ENCODE assay signal across 2 cellular contexts in genomic region chr1:18062180-18062579, GRCh38.
TF ChIP-seq lines count a peak whose summit lies in the region.

No MANE protein-coding gene starts in this region.

TF ChIP-seq in Ishikawa, 13 proteins besides CTCF, POLR2A, EP300 and RAD21 (continued from another document):
- TF ChIP-seq REST (IDR thresholded peaks at IDR 0.05; ENCODE audit: low read depth) (peak; percentile 78), YY1 (IDR thresholded peaks at IDR 0.05; ENCODE audit: low read depth) (no peak)

TF ChIP-seq in GM12878, 131 proteins besides CTCF, POLR2A, EP300 and RAD21 (continued from another document):
- TF ChIP-seq REST (IDR thresholded peaks at IDR 0.05; ENCODE audit: low read depth, low read length), result peak; percentile 68; the same call in 1 of the 2 replicates
